Comparison of ENCODE assay signal across 26 cellular contexts in genomic region chr6:169411296-169411695, GRCh38.
"Had no signal": no experiment of that assay in that cellular context is flagged by ENCODE, and none has a peak within 500 bp of the region (broad histone marks: within the 10 kb centered on the region; RNA-seq: fewer than 3 reads in every experiment).

No MANE protein-coding gene starts in this region.

- H3K4me1 ChIP-seq: breast epithelium had no signal

- H3K27ac ChIP-seq: ascending aorta, breast epithelium, cardiac muscle cell, epithelial cell of prostate had no signal

- H3K36me3 ChIP-seq: ascending aorta, breast epithelium, cardiac muscle cell had no signal

- H3K27me3 ChIP-seq: ascending aorta, breast epithelium, cardiac muscle cell had no signal

- H3K4me3 ChIP-seq: ascending aorta, breast epithelium, cardiac muscle cell had no signal

- DNase-seq: activated CD4-positive, alpha-beta memory T cell treated with anti-CD3 and anti-CD28 coated beads for 36 hours; activated CD4-positive, alpha-beta T cell treated with anti-CD3 and anti-CD28 coated beads for 36 hours; activated CD4-positive, alpha-beta T cell treated with anti-CD3 and anti-CD28 coated beads, Interleukin-2, amount 10 ng/mL, durations not matched to agents 24 days and 14 days; activated CD4-positive, CD25-positive, alpha-beta regulatory T cell; activated CD4-positive, CD25-positive, alpha-beta regulatory T cell treated with anti-CD3 and anti-CD28 coated beads, Interleukin-2, amount 50 U/mL, for 72 hours; activated CD8-positive, alpha-beta memory T cell treated with anti-CD3 and anti-CD28 coated beads, Interleukin-2, amount 10 ng/mL, durations not matched to agents 7 days and 5 days; activated CD8-positive, alpha-beta memory T cell treated with anti-CD3 and anti-CD28 coated beads, Interleukin-2, amount 50 U/mL, for 4 hours; activated CD8-positive, alpha-beta T cell treated with anti-CD3 and anti-CD28 coated beads, Interleukin-2, amount 10 ng/mL, durations not matched to agents 7 days and 5 days; activated gamma-delta T cell; activated naive CD4-positive, alpha-beta T cell; activated naive CD4-positive, alpha-beta T cell treated with anti-CD3 and anti-CD28 coated beads, Interleukin-2, amount 10 ng/mL, durations not matched to agents 7 days and 5 days; activated naive CD8-positive, alpha-beta T cell treated with anti-CD3 and anti-CD28 coated beads, Interleukin-2, amount 10 ng/mL, durations not matched to agents 7 days and 5 days; activated T-cell treated with anti-CD3 and anti-CD28 coated beads, Interleukin-2, amount 50 U/mL, for 24 hours; activated T-cell treated with anti-CD3 and anti-CD28 coated beads, Interleukin-2, amount 50 U/mL, for 72 hours; central memory CD4-positive, alpha-beta T cell; cerebellar nuclear complex; cortex of kidney; dermis blood vessel endothelial cell; effector CD4-positive, alpha-beta T cell; effector memory CD8-positive, alpha-beta T cell; foreskin fibroblast; T-helper 2 cell had no signal
